25 cellular contexts compared by ENCODE assay signal in the genomic region with DNA sequence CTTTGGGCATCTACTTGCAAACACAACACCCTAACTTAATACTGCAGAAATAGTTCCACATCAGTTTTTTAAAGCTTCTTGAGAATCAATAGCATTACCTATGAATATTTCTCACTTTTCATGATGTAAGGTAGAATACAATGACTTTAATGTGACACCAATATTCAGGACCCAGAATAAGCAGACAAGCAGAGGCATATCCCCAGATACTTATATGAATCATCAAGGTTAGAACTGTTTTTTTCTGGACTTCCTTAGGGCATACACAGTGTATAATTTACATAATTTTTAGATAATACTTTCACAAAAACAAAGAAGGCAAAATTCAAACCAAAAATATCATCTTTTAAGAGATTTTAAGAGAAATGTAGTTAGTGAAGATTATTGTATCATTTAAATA.
DNase-seq lines count a peak whose midpoint lies in the region; TF ChIP-seq lines count a peak whose summit lies in the region.
"Had no signal": no experiment of that assay in that cellular context is flagged by ENCODE, and none has a peak within 500 bp of the region (broad histone marks: within the 10 kb centered on the region; RNA-seq: fewer than 3 reads in every experiment).

No MANE protein-coding gene starts in this region.

- H2AFZ ChIP-seq in Karpas-422 (ENCODE audit: low read length): peak overlapping the region; percentile 45
- H2AFZ ChIP-seq: GM23338 had no signal

- H3K27me3 ChIP-seq in breast epithelium (no peaks in the 10 kb centered on the region), Karpas-422 (ENCODE audit: low read length) (no peaks in the 10 kb centered on the region), tibial nerve (no peaks in the 10 kb centered on the region)
- H3K27me3 ChIP-seq: BE2C, MG63, Peyer's patch, SJCRH30 had no signal

- no peaks in the 10 kb centered on the region for H4K20me1 ChIP-seq in Karpas-422 (ENCODE audit: insufficient read depth, low read depth, low read length)

- POLR2A ChIA-PET in MCF 10A (lab: Yijun Ruan, JAX): interaction anchor here (0.6 to 2.0 kb wide), 3 partner anchors 12 to 31 kb away, joined by 3 to 5 read pairs (median 3); no protein-coding TSS in a partner anchor

- H3K4me1 ChIP-seq in breast epithelium: no peaks in the 10 kb centered on the region
- no peaks in the 10 kb centered on the region for H3K4me1 ChIP-seq in Karpas-422 (ENCODE audit: low read length)
- H3K4me1 ChIP-seq in tibial nerve: no peaks in the 10 kb centered on the region
- H3K4me1 ChIP-seq: BE2C, Peyer's patch, SJCRH30 had no signal

- peak overlapping the region; percentile 79 for H3K27ac Mint-ChIP-seq in MCF 10A (ENCODE audit: low read depth, unreplicated experiment)
- H3K27ac Mint-ChIP-seq: GM23338, H9 had no signal

- no peaks in the 10 kb centered on the region for H3K27me3 Mint-ChIP-seq in MCF 10A (ENCODE audit: insufficient read depth, unreplicated experiment)

- no peaks in the 10 kb centered on the region for H3K79me2 ChIP-seq in Karpas-422 (ENCODE audit: low read length)

- TF ChIP-seq CTCF in MCF 10A (IDR thresholded peaks at IDR 0.05; ENCODE audit: unreplicated experiment): no peak
- TF ChIP-seq CTCF in breast epithelium (IDR thresholded peaks at IDR 0.05): no peak
- TF ChIP-seq CTCF in epithelial cell of esophagus (IDR thresholded peaks at IDR 0.05; ENCODE audit: insufficient read depth, low read depth, low read length, missing control alignments): no peak
- no peak for TF ChIP-seq CTCF in tibial nerve (IDR thresholded peaks at IDR 0.05)

- H3K9ac ChIP-seq in Karpas-422 (ENCODE audit: low read length): no peak overlapping the region

- no peaks in the 10 kb centered on the region for H3K36me3 Mint-ChIP-seq in MCF 10A (ENCODE audit: insufficient read depth, unreplicated experiment)

- H3K4me3 ChIP-seq in breast epithelium (no peak overlapping the region), Karpas-422 (ENCODE audit: low read length) (no peak overlapping the region), epithelial cell of esophagus (ENCODE audit: low read length) (no peak overlapping the region), tibial nerve (no peak overlapping the region)
- H3K4me3 ChIP-seq: GM23338, MG63, Peyer's patch, SJCRH30 had no signal

- H3K27ac ChIP-seq in breast epithelium (no peak overlapping the region), Karpas-422 (ENCODE audit: low read length) (no peak overlapping the region), tibial nerve (no peak overlapping the region)
- H3K27ac ChIP-seq: 22Rv1, HL-60, Peyer's patch, SJCRH30 had no signal

- TF ChIP-seq EP300 in tibial nerve (IDR thresholded peaks at IDR 0.05): no peak

- CTCF ChIA-PET in MCF 10A (lab: Yijun Ruan, JAX): interaction anchor here (0.6 kb wide), 2 partner anchors 11 to 93 kb away, joined by 3 read pairs; no protein-coding TSS in a partner anchor

- no peaks in the 10 kb centered on the region for H3K9me2 ChIP-seq in Karpas-422 (replicated peaks; ENCODE audit: insufficient read depth, low read length)

- H3K36me3 ChIP-seq in breast epithelium: no peaks in the 10 kb centered on the region
- H3K36me3 ChIP-seq in Karpas-422 (ENCODE audit: insufficient read depth, low read length): no peaks in the 10 kb centered on the region
- no peaks in the 10 kb centered on the region for H3K36me3 ChIP-seq in tibial nerve
- H3K36me3 ChIP-seq: BE2C, MG63, Peyer's patch, SJCRH30 had no signal

- peaks cover 19% of the 10 kb centered on the region for H3K4me1 Mint-ChIP-seq in MCF 10A (ENCODE audit: insufficient read depth, unreplicated experiment)
- H3K4me1 Mint-ChIP-seq: GM23338 had no signal

- BruUV-seq in MCF 10A (replicated peaks; lab: Mats Ljungman, UMichigan): no TSS peak

- TF ChIP-seq POLR2A in breast epithelium (IDR thresholded peaks at IDR 0.05): no peak
- TF ChIP-seq POLR2A in tibial nerve (IDR thresholded peaks at IDR 0.05): no peak

- DNase-seq in MCF 10A (ENCODE audit: unreplicated experiment) (peak; percentile 41), breast epithelium (ENCODE audit: low spot score in 2 of 2) (no peak), Karpas-422 (no peak), epithelial cell of esophagus (ENCODE audit: low read depth) (peak; percentile 52), tibial nerve (ENCODE audit: low spot score in 2 of 2) (no peak), NCI-H446 (lab: John Stamatoyannopoulos, UW) (no peak), NCI-H1930 (lab: John Stamatoyannopoulos, UW) (no peak)
- no peak for DNase-seq in activated CD4-positive, alpha-beta T cell treated with anti-CD3 and anti-CD28 coated beads, Interleukin-2, amount 50 U/mL, for 1 hour
- DNase-seq: ACHN, BE2C, DMS153, H9, MG63, NCI-H1105 treated with DMSO at 0.1 percent for 48 hours, NCI-H146, NCI-H2029, NCI-H2227 treated with DMSO at 0.1 percent for 48 hours, NCI-H510A, NCI-H69, OCI-M1, Peyer's patch, SJCRH30 had no signal

- intact Hi-C loops in MCF 10A (cut with micrococcal nuclease): no loop called here
- intact Hi-C loops in breast epithelium (cut with DNase I; ENCODE audit: low total_unique reads): no loop called here

- no peaks in the 10 kb centered on the region for H3K9me3 Mint-ChIP-seq in MCF 10A (ENCODE audit: unreplicated experiment)

- no peaks in the 10 kb centered on the region for H3K9me3 ChIP-seq in breast epithelium
- no peaks in the 10 kb centered on the region; the same call in 1 of the 2 replicates for H3K9me3 ChIP-seq in Karpas-422 (ENCODE audit: low read length)
- H3K9me3 ChIP-seq in tibial nerve: no peaks in the 10 kb centered on the region
- H3K9me3 ChIP-seq: BE2C, MG63, Peyer's patch, SJCRH30 had no signal

- H3K4me3 Mint-ChIP-seq in MCF 10A (ENCODE audit: unreplicated experiment): no peak overlapping the region
- H3K4me3 Mint-ChIP-seq: GM23338, H9 had no signal

- H3K4me2 ChIP-seq in Karpas-422 (ENCODE audit: low read depth, low read length, poor library complexity, severe bottlenecking): no peak overlapping the region
- H3K4me2 ChIP-seq: GM23338 had no signal

Comparison
In these comparisons a context has a peak if more than half of its experiments do, and no peak if none do; other contexts are left out.
1. DNase-seq: peak in MCF 10A (single experiment) and epithelial cell of esophagus (single experiment); none in breast epithelium (0 of 2), Karpas-422 (single experiment), activated CD4-positive, alpha-beta T cell treated with anti-CD3 and anti-CD28 coated beads, Interleukin-2, amount 50 U/mL, for 1 hour (single experiment), tibial nerve (0 of 2), NCI-H446 (0 of 2) and NCI-H1930 (0 of 2).